Comparison of ENCODE assay signal across 1 cellular context in the genomic region with DNA sequence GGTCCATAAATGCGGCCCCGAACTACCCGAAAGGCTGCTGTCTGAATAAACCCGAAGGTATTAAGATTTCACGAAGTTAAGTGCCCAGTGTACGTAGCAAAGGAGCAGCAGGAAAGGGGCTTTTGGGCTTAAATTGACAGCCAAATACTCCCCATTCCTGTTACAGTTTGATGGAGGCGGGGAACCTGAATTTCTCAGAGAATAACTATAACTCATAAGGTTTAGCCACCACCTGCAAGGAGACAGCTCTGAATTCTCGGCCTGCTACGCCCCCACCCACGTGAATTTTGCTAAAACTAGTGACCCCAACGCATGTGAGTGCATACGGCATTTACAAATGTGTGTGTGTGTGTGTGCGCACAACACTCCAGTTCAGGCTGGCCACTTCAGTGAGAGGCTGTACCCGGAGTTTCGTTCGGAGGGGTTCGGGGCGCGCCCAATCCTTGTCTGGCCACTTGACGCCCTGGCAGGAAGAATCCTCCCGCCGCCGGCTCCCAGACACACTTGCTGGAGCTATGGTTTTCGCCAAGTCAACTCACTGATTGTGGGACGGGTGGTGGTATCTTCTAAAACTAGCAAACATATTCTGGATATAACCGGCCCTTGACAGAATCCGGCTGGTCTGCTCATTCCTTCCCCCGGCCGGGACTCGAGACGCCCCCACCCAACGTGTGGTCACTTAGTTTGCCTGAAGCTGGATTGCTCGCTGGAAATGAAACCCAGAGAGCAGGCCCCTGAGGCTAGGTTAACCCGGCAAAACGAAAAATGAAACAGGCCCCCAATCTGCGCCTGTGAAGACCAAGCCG.
TF ChIP-seq lines count a peak whose summit lies in the region.

No MANE protein-coding gene starts in this region.

TF ChIP-seq in H1, 55 proteins besides CTCF, POLR2A, EP300 and RAD21 (continued from another document):
- TF ChIP-seq, protein P1, sequence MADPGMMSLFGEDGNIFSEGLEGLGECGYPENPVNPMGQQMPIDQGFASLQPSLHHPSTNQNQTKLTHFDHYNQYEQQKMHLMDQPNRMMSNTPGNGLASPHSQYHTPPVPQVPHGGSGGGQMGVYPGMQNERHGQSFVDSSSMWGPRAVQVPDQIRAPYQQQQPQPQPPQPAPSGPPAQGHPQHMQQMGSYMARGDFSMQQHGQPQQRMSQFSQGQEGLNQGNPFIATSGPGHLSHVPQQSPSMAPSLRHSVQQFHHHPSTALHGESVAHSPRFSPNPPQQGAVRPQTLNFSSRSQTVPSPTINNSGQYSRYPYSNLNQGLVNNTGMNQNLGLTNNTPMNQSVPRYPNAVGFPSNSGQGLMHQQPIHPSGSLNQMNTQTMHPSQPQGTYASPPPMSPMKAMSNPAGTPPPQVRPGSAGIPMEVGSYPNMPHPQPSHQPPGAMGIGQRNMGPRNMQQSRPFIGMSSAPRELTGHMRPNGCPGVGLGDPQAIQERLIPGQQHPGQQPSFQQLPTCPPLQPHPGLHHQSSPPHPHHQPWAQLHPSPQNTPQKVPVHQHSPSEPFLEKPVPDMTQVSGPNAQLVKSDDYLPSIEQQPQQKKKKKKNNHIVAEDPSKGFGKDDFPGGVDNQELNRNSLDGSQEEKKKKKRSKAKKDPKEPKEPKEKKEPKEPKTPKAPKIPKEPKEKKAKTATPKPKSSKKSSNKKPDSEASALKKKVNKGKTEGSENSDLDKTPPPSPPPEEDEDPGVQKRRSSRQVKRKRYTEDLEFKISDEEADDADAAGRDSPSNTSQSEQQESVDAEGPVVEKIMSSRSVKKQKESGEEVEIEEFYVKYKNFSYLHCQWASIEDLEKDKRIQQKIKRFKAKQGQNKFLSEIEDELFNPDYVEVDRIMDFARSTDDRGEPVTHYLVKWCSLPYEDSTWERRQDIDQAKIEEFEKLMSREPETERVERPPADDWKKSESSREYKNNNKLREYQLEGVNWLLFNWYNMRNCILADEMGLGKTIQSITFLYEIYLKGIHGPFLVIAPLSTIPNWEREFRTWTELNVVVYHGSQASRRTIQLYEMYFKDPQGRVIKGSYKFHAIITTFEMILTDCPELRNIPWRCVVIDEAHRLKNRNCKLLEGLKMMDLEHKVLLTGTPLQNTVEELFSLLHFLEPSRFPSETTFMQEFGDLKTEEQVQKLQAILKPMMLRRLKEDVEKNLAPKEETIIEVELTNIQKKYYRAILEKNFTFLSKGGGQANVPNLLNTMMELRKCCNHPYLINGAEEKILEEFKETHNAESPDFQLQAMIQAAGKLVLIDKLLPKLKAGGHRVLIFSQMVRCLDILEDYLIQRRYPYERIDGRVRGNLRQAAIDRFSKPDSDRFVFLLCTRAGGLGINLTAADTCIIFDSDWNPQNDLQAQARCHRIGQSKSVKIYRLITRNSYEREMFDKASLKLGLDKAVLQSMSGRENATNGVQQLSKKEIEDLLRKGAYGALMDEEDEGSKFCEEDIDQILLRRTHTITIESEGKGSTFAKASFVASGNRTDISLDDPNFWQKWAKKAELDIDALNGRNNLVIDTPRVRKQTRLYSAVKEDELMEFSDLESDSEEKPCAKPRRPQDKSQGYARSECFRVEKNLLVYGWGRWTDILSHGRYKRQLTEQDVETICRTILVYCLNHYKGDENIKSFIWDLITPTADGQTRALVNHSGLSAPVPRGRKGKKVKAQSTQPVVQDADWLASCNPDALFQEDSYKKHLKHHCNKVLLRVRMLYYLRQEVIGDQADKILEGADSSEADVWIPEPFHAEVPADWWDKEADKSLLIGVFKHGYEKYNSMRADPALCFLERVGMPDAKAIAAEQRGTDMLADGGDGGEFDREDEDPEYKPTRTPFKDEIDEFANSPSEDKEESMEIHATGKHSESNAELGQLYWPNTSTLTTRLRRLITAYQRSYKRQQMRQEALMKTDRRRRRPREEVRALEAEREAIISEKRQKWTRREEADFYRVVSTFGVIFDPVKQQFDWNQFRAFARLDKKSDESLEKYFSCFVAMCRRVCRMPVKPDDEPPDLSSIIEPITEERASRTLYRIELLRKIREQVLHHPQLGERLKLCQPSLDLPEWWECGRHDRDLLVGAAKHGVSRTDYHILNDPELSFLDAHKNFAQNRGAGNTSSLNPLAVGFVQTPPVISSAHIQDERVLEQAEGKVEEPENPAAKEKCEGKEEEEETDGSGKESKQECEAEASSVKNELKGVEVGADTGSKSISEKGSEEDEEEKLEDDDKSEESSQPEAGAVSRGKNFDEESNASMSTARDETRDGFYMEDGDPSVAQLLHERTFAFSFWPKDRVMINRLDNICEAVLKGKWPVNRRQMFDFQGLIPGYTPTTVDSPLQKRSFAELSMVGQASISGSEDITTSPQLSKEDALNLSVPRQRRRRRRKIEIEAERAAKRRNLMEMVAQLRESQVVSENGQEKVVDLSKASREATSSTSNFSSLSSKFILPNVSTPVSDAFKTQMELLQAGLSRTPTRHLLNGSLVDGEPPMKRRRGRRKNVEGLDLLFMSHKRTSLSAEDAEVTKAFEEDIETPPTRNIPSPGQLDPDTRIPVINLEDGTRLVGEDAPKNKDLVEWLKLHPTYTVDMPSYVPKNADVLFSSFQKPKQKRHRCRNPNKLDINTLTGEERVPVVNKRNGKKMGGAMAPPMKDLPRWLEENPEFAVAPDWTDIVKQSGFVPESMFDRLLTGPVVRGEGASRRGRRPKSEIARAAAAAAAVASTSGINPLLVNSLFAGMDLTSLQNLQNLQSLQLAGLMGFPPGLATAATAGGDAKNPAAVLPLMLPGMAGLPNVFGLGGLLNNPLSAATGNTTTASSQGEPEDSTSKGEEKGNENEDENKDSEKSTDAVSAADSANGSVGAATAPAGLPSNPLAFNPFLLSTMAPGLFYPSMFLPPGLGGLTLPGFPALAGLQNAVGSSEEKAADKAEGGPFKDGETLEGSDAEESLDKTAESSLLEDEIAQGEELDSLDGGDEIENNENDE (IDR thresholded peaks at IDR 0.05; ENCODE audit: insufficient replicate concordance, low read length) = no peak
